Comparison of ENCODE assay signal across 8 cellular contexts in genomic region chr3:14467723-14468620, GRCh38.
DNase-seq lines count a peak whose midpoint lies in the region; ATAC-seq and TF ChIP-seq lines count a peak whose summit lies in the region.

No MANE protein-coding gene starts in this region.

- H3K4me1 Mint-ChIP-seq in GM23338, result peaks cover 10% of the 10 kb centered on the region

- ATAC-seq in GM23338, result peak; percentile 72
- ATAC-seq in GM21619 (IDR thresholded peaks at IDR 0.05; ENCODE audit: unreplicated experiment), result no peak
- no peak for ATAC-seq in HG03457 (IDR thresholded peaks at IDR 0.05; ENCODE audit: unreplicated experiment)

- H2AFZ ChIP-seq in GM23338, result no peak overlapping the region

- H3K4me3 Mint-ChIP-seq in GM23338, result no peak overlapping the region

- peaks cover 4% of the 10 kb centered on the region for H4K20me1 ChIP-seq in GM23338 (replicated peaks; ENCODE audit: insufficient read depth)

- in situ Hi-C loops in astrocyte of the cerebellum (cut with HindIII; ENCODE audit: low sequenced_read_pairs), result loop anchor here (25.0 kb wide), 1 partner anchor 181 kb away; no protein-coding TSS in a partner anchor

- H3K27me3 ChIP-seq in GM23338 (ENCODE audit: insufficient read depth) (no peaks in the 10 kb centered on the region), iPS DF 6.9 (ENCODE audit: control insufficient read depth, insufficient read depth, low read length) (no peaks in the 10 kb centered on the region)

- H3K4me3 ChIP-seq in AG09309 (ENCODE audit: control insufficient read depth, low read depth, low read length) (no peak overlapping the region), GM23338 (no peak overlapping the region), astrocyte of the cerebellum (ENCODE audit: low read depth, low read length) (no peak overlapping the region), iPS DF 6.9 (ENCODE audit: low read length) (no peak overlapping the region)

- H3F3A ChIP-seq in GM23338 (replicated peaks; ENCODE audit: low read depth), result 0 out of 2 replicates have a peak, but pooled peaks cover 7% of the 10 kb centered on the region

- no CpG with 5 or more reads among the region's 18 CpGs for WGBS in iPS DF 6.9 (ENCODE audit: insufficient coverage, insufficient read length)

- H3K79me2 ChIP-seq in GM23338 (replicated peaks; ENCODE audit: insufficient read depth), result no peaks in the 10 kb centered on the region

- DNase-seq in AG09309 (ENCODE audit: low read depth) (no peak), GM23338 (ENCODE audit: low spot score) (peak; percentile 55), T follicular helper cell (ENCODE audit: low read depth) (peak; percentile 14), astrocyte of the cerebellum (ENCODE audit: low read depth) (no peak), iPS DF 6.9 (ENCODE audit: low read depth, low spot score) (peak; percentile 37)
- peak; percentile 42 for DNase-seq in stimulated activated CD4-positive, alpha-beta T cell treated with anti-CD3 and anti-CD28 coated beads, Interleukin-4, amount 100 ng/mL, for 24 hours

- H3K4me2 ChIP-seq in GM23338, result no peak overlapping the region

- no peaks in the 10 kb centered on the region for H3K4me1 ChIP-seq in GM23338 (ENCODE audit: insufficient read depth)
- no peaks in the 10 kb centered on the region for H3K4me1 ChIP-seq in iPS DF 6.9 (ENCODE audit: control insufficient read depth, insufficient read depth, low read length)

- H3K36me3 ChIP-seq in GM23338 (ENCODE audit: insufficient read depth) (peaks cover 20% of the 10 kb centered on the region), iPS DF 6.9 (ENCODE audit: control insufficient read depth, insufficient read depth, low read length) (peaks cover 32% of the 10 kb centered on the region)

- H3K36me3 Mint-ChIP-seq in GM23338 (ENCODE audit: low read depth), result peaks cover 33% of the 10 kb centered on the region

- H3K9me2 ChIP-seq in GM23338 (ENCODE audit: insufficient read depth), result no peaks in the 10 kb centered on the region

- H3K9me3 ChIP-seq in iPS DF 6.9 (ENCODE audit: control insufficient read depth, insufficient read depth, low read length), result no peaks in the 10 kb centered on the region

- H3K27ac ChIP-seq in GM23338 (ENCODE audit: low read depth), result no peak overlapping the region
- no peak overlapping the region for H3K27ac ChIP-seq in iPS DF 6.9 (ENCODE audit: low read length)

- peaks cover 2% of the 10 kb centered on the region for H3K27me3 Mint-ChIP-seq in GM23338 (ENCODE audit: insufficient read depth, low read depth, poor library complexity)

- no peaks in the 10 kb centered on the region for H3K9me3 Mint-ChIP-seq in GM23338

- TF ChIP-seq CTCF in AG09309 (IDR thresholded peaks at IDR 0.05; ENCODE audit: control insufficient read depth, insufficient read depth, low read depth, low read length, missing control alignments), result peak; percentile 89
- TF ChIP-seq CTCF in GM23338 (conservative IDR thresholded peaks at IDR 0.05; ENCODE audit: low read depth in 2 of 2), result peak; percentile 74 to 90
- peak; percentile 83 for TF ChIP-seq CTCF in astrocyte of the cerebellum (IDR thresholded peaks at IDR 0.05; ENCODE audit: low read depth, low read length, missing control alignments)

- H3K27ac Mint-ChIP-seq in GM23338, result peak overlapping the region; percentile 82

TF ChIP-seq in GM23338, 12 proteins besides CTCF, POLR2A, EP300 and RAD21 (continues in another document):
- TF ChIP-seq, protein P1, sequence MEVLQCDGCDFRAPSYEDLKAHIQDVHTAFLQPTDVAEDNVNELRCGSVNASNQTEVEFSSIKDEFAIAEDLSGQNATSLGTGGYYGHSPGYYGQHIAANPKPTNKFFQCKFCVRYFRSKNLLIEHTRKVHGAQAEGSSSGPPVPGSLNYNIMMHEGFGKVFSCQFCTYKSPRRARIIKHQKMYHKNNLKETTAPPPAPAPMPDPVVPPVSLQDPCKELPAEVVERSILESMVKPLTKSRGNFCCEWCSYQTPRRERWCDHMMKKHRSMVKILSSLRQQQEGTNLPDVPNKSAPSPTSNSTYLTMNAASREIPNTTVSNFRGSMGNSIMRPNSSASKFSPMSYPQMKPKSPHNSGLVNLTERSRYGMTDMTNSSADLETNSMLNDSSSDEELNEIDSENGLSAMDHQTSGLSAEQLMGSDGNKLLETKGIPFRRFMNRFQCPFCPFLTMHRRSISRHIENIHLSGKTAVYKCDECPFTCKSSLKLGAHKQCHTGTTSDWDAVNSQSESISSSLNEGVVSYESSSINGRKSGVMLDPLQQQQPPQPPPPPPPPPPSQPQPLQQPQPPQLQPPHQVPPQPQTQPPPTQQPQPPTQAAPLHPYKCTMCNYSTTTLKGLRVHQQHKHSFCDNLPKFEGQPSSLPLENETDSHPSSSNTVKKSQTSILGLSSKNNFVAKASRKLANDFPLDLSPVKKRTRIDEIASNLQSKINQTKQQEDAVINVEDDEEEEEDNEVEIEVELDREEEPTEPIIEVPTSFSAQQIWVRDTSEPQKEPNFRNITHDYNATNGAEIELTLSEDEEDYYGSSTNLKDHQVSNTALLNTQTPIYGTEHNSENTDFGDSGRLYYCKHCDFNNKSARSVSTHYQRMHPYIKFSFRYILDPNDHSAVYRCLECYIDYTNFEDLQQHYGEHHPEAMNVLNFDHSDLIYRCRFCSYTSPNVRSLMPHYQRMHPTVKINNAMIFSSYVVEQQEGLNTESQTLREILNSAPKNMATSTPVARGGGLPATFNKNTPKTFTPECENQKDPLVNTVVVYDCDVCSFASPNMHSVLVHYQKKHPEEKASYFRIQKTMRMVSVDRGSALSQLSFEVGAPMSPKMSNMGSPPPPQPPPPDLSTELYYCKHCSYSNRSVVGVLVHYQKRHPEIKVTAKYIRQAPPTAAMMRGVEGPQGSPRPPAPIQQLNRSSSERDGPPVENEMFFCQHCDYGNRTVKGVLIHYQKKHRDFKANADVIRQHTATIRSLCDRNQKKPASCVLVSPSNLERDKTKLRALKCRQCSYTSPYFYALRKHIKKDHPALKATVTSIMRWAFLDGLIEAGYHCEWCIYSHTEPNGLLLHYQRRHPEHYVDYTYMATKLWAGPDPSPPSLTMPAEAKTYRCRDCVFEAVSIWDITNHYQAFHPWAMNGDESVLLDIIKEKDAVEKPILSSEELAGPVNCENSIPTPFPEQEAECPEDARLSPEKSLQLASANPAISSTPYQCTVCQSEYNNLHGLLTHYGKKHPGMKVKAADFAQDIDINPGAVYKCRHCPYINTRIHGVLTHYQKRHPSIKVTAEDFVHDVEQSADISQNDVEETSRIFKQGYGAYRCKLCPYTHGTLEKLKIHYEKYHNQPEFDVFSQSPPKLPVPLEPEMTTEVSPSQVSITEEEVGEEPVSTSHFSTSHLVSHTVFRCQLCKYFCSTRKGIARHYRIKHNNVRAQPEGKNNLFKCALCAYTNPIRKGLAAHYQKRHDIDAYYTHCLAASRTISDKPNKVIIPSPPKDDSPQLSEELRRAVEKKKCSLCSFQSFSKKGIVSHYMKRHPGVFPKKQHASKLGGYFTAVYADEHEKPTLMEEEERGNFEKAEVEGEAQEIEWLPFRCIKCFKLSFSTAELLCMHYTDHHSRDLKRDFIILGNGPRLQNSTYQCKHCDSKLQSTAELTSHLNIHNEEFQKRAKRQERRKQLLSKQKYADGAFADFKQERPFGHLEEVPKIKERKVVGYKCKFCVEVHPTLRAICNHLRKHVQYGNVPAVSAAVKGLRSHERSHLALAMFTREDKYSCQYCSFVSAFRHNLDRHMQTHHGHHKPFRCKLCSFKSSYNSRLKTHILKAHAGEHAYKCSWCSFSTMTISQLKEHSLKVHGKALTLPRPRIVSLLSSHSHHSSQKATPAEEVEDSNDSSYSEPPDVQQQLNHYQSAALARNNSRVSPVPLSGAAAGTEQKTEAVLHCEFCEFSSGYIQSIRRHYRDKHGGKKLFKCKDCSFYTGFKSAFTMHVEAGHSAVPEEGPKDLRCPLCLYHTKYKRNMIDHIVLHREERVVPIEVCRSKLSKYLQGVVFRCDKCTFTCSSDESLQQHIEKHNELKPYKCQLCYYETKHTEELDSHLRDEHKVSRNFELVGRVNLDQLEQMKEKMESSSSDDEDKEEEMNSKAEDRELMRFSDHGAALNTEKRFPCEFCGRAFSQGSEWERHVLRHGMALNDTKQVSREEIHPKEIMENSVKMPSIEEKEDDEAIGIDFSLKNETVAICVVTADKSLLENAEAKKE (CRISPR knock-in tag; IDR thresholded peaks at IDR 0.05), result no peak
- TF ChIP-seq POLR2AphosphoS5 (IDR thresholded peaks at IDR 0.05; ENCODE audit: low read depth) (no peak), NANOG (IDR thresholded peaks at IDR 0.05; ENCODE audit: borderline replicate concordance) (no peak), ETS1 (IDR thresholded peaks at IDR 0.05) (no peak), EZH2phosphoT487 (IDR thresholded peaks at IDR 0.05; ENCODE audit: unreplicated experiment) (no peak), CREB1 (CRISPR knock-in tag; IDR thresholded peaks at IDR 0.05; ENCODE audit: low read depth) (no peak), ZNF114 (CRISPR knock-in tag; IDR thresholded peaks at IDR 0.05) (no peak)

Comparison
In these comparisons a context has a peak if more than half of its experiments do, and no peak if none do; other contexts are left out.
1. DNase-seq: peak in GM23338 (single experiment), T follicular helper cell (single experiment), iPS DF 6.9 (single experiment) and stimulated activated CD4-positive, alpha-beta T cell treated with anti-CD3 and anti-CD28 coated beads, Interleukin-4, amount 100 ng/mL, for 24 hours (single experiment); none in AG09309 (single experiment) and astrocyte of the cerebellum (single experiment).
2. Peak in every context shown above with its lines, with median percentiles within 50 percentile points of each other: CTCF ChIP-seq.